In the genomic region with DNA sequence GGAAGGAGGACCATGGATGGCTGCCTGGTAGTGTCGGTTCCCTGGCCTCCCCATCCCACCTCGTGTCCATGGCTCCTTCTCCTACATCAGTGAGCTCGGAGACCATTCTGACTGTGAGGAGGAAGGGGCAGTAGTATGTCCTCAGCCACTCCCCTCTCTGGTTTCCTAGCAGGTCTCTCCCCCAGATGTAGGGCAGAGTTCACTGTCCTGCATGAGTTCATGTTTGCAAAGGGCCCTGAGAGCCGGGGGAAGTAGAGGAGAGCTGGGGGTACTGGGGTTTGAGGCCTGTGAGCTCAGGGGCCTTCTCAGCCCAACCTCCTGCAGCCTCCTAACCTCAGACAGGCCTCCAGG, we compare ENCODE assay signal across 29 cellular contexts. TPM values are rescaled to one million over a fixed set of nuclear protein-coding genes. Genes with fewer than 3 reads are reported as not detected.
DNase-seq lines count a peak whose midpoint lies in the region; ATAC-seq, FAIRE-seq and TF ChIP-seq lines count a peak whose summit lies in the region.
"Had no signal": no experiment of that assay in that cellular context is flagged by ENCODE, and none has a peak within 500 bp of the region (broad histone marks: within the 10 kb centered on the region; RNA-seq: fewer than 3 reads in every experiment).

No MANE protein-coding gene starts in this region.

- H3K9me3 ChIP-seq in cardiac muscle cell (ENCODE audit: low read depth) (no peaks in the 10 kb centered on the region), right cardiac atrium (ENCODE audit: control insufficient read depth, low read length) (no peaks in the 10 kb centered on the region), RWPE2 (ENCODE audit: severe bottlenecking) (no peaks in the 10 kb centered on the region), neutrophil (no peaks in the 10 kb centered on the region), WERI-Rb-1 (ENCODE audit: severe bottlenecking) (no peaks in the 10 kb centered on the region), small intestine (ENCODE audit: control insufficient read depth, low read depth) (no peaks in the 10 kb centered on the region)
- H3K9me3 ChIP-seq: MG63, prostate gland, tibial nerve had no signal

- FAIRE-seq in small intestine (lab: Jason Lieb, UNC) = no peak
- FAIRE-seq: GM12892, K562, keratinocyte had no signal

- H3K36me3 ChIP-seq in cardiac muscle cell (no peaks in the 10 kb centered on the region), RWPE2 (ENCODE audit: low read depth) (peaks cover 6% of the 10 kb centered on the region; the same call in 1 of the 2 replicates), neutrophil (peaks cover 43% of the 10 kb centered on the region), WERI-Rb-1 (peaks cover 3% of the 10 kb centered on the region; the same call in 1 of the 2 replicates), small intestine (ENCODE audit: control insufficient read depth in 2 of 2, insufficient read depth in 2 of 2, low read length in 2 of 2) (peaks cover 0 to 2% of the 10 kb centered on the region in 2 donors)
- H3K36me3 ChIP-seq: prostate gland had no signal

- intact Hi-C loops in right cardiac atrium (cut with DNase I) = no loop called here

- DNase-seq in cardiac muscle cell (ENCODE audit: low read depth in 1 of 2, low spot score in 1 of 2) (no peak), right cardiac atrium (no peak), RWPE2 (ENCODE audit: low spot score) (peak; percentile 17), left lobe of liver (ENCODE audit: low spot score) (no peak), WERI-Rb-1 (no peak), small intestine (no peak)
- DNase-seq: activated CD8-positive, alpha-beta T cell treated with anti-CD3 and anti-CD28 coated beads, Interleukin-2, amount 10 ng/mL, durations not matched to agents 7 days and 5 days; activated effector memory CD4-positive, alpha-beta T cell treated with Interleukin-2 at 50 U/mL for 16 hours; activated T-cell treated with anti-CD3 and anti-CD28 coated beads for 4 hours; CD4-positive, alpha-beta T cell; cerebellar nuclear complex; DMS 273 treated with DMSO at 0.1 percent for 48 hours; GOT3; mammary epithelial cell; MG63; NCI-H1436 treated with DMSO at 0.1 percent for 48 hours; NCI-H2107; NCI-H774; stimulated activated CD8-positive, alpha-beta memory T cell treated with anti-CD3 and anti-CD28 coated beads, Interleukin-4, amount 100 ng/mL, for 48 hours had no signal

- H3K27me3 Mint-ChIP-seq in stimulated activated memory B cell treated with anti-CD40 and anti-IgM and Interleukin-4, amounts not matched to agents 10 μg/mL and 1 μg/mL and 100 μg/mL, for 72 hours = no peaks in the 10 kb centered on the region
- H3K27me3 Mint-ChIP-seq: CD4-positive, alpha-beta T cell had no signal

- H3K27me3 ChIP-seq in cardiac muscle cell (no peaks in the 10 kb centered on the region), right cardiac atrium (ENCODE audit: control insufficient read depth, insufficient read depth) (no peaks in the 10 kb centered on the region), RWPE2 (ENCODE audit: insufficient read depth, poor library complexity, severe bottlenecking) (no peaks in the 10 kb centered on the region), neutrophil (no peaks in the 10 kb centered on the region), WERI-Rb-1 (ENCODE audit: insufficient read depth, low read depth, severe bottlenecking) (no peaks in the 10 kb centered on the region), small intestine (ENCODE audit: control insufficient read depth in 2 of 2, insufficient read depth in 2 of 2, low read length in 2 of 2) (no peaks in the 10 kb centered on the region)
- H3K27me3 ChIP-seq: dorsolateral prefrontal cortex, MG63, tibial nerve had no signal

- no peaks in the 10 kb centered on the region for H3K9me3 Mint-ChIP-seq in stimulated activated memory B cell treated with anti-CD40 and anti-IgM and Interleukin-4, amounts not matched to agents 10 μg/mL and 1 μg/mL and 100 μg/mL, for 72 hours
- H3K9me3 Mint-ChIP-seq: CD4-positive, alpha-beta T cell; T-helper 1 cell treated with Interleukin-12 subunit alpha and Interleukin-12 subunit beta and Interleukin-4 antibody, amounts not matched to agents 30 μg/mL and 1 μg/mL, for 36 hours had no signal

- H3K27ac ChIP-seq in cardiac muscle cell (peak overlapping the region; percentile 53), right cardiac atrium (ENCODE audit: low read length) (no peak overlapping the region), RWPE2 (ENCODE audit: poor library complexity, severe bottlenecking) (no peak overlapping the region), neutrophil (peak overlapping the region; percentile 68), WERI-Rb-1 (no peak overlapping the region), small intestine (ENCODE audit: low read depth in 1 of 2, low read length in 1 of 2) (peak overlapping the region in 1 of 2 donors; percentile 28)
- H3K27ac ChIP-seq: dorsolateral prefrontal cortex, prostate gland, SK-N-MC, tibial nerve had no signal

- whole genome bisulfite sequencing in right cardiac atrium = 73% methylated on average over 4 of the region's 4 CpGs
- 80 to 86% (median 84%) methylated on average over 4 of the region's 4 CpGs for WGBS in small intestine, 3 donors

- ATAC-seq in right cardiac atrium (no peak), RWPE2 (ENCODE audit: low read depth) (no peak), left lobe of liver (peak; percentile 31)
- no peak for ATAC-seq in stimulated activated memory B cell treated with anti-CD40 and anti-IgM and Interleukin-4, amounts not matched to agents 10 μg/mL and 1 μg/mL and 100 μg/mL, for 72 hours
- ATAC-seq: K562 had no signal

- TF ChIP-seq CTCF in cardiac muscle cell (IDR thresholded peaks at IDR 0.05; ENCODE audit: low read depth, low read length) (no peak), RWPE2 (IDR thresholded peaks at IDR 0.05; ENCODE audit: poor library complexity, severe bottlenecking) (no peak), neutrophil (IDR thresholded peaks at IDR 0.05) (no peak), WERI-Rb-1 (IDR thresholded peaks at IDR 0.05; ENCODE audit: low read depth, low read length) (no peak)

- H3K4me3 ChIP-seq in cardiac muscle cell = no peak overlapping the region
- H3K4me3 ChIP-seq in right cardiac atrium (ENCODE audit: low read length) = no peak overlapping the region
- H3K4me3 ChIP-seq in RWPE2 (ENCODE audit: severe bottlenecking) = no peak overlapping the region
- H3K4me3 ChIP-seq in neutrophil (ENCODE audit: low read depth in 1 of 2, low read length in 1 of 2) = no peak overlapping the region
- no peak overlapping the region for H3K4me3 ChIP-seq in WERI-Rb-1 (ENCODE audit: low read depth, low read length)
- H3K4me3 ChIP-seq in small intestine (ENCODE audit: low read depth in 1 of 2, low read length in 2 of 2) = no peak overlapping the region
- H3K4me3 ChIP-seq: dorsolateral prefrontal cortex, K562, MG63, prostate gland, SK-N-MC, tibial nerve had no signal

- H3K4me1 ChIP-seq in cardiac muscle cell (ENCODE audit: low read depth) (peaks cover 37% of the 10 kb centered on the region), right cardiac atrium (ENCODE audit: control insufficient read depth, insufficient read depth, low read length) (peaks cover 17% of the 10 kb centered on the region), RWPE2 (ENCODE audit: insufficient read depth, poor library complexity, severe bottlenecking) (peaks cover 32% of the 10 kb centered on the region), neutrophil (ENCODE audit: control insufficient read depth in 1 of 2, insufficient read depth in 1 of 2, low read depth in 1 of 2, low read length in 1 of 2) (peaks cover 16 to 21% of the 10 kb centered on the region in 2 experiments), small intestine (ENCODE audit: control insufficient read depth in 2 of 2, insufficient read depth in 1 of 2, low read depth in 1 of 2, low read length in 1 of 2) (no peaks in the 10 kb centered on the region)
- H3K4me1 ChIP-seq: prostate gland had no signal

- H3K36me3 Mint-ChIP-seq in stimulated activated memory B cell treated with anti-CD40 and anti-IgM and Interleukin-4, amounts not matched to agents 10 μg/mL and 1 μg/mL and 100 μg/mL, for 72 hours = peaks cover 82% of the 10 kb centered on the region

- peaks cover 9% of the 10 kb centered on the region for H3K4me1 Mint-ChIP-seq in stimulated activated memory B cell treated with anti-CD40 and anti-IgM and Interleukin-4, amounts not matched to agents 10 μg/mL and 1 μg/mL and 100 μg/mL, for 72 hours

- H3K27ac Mint-ChIP-seq in stimulated activated memory B cell treated with anti-CD40 and anti-IgM and Interleukin-4, amounts not matched to agents 10 μg/mL and 1 μg/mL and 100 μg/mL, for 72 hours = no peak overlapping the region
- H3K27ac Mint-ChIP-seq: T-helper 1 cell treated with Interleukin-12 subunit alpha and Interleukin-12 subunit beta and Interleukin-4 antibody, amounts not matched to agents 30 μg/mL and 1 μg/mL, for 36 hours had no signal

- H3K4me3 Mint-ChIP-seq in stimulated activated memory B cell treated with anti-CD40 and anti-IgM and Interleukin-4, amounts not matched to agents 10 μg/mL and 1 μg/mL and 100 μg/mL, for 72 hours = no peak overlapping the region
- H3K4me3 Mint-ChIP-seq: activated CD8-positive, alpha-beta T cell treated with anti-CD3 and anti-CD28 coated beads, Interleukin-2, amount 10 ng/mL, durations not matched to agents 7 days and 5 days; CD4-positive, alpha-beta T cell; T-helper 1 cell treated with Interleukin-12 subunit alpha and Interleukin-12 subunit beta and Interleukin-4 antibody, amounts not matched to agents 30 μg/mL and 1 μg/mL, for 36 hours had no signal

RNA-seq across cellular contexts. Expression of a gene that starts 18.4 kb away (rescaled TPM):
- total RNA-seq in cardiac muscle cell = 21.4 and 25.6 TPM in 2 replicates
- 19.1 and 28.6 TPM in 2 replicates for polyA plus RNA-seq in cardiac muscle cell
- total RNA-seq in right cardiac atrium = 10 to 100 TPM; 57.3 to 96.9 (median 65.4) TPM
- polyA plus RNA-seq in right cardiac atrium = 57.5 TPM
- 7.3 TPM for total RNA-seq in left lobe of liver
- 10 to 100 TPM in 1 of 3 donors, 1 to 10 TPM in 2; 1.6 to 11.6 (median 2.2) TPM for polyA plus RNA-seq in small intestine

RNA-seq across cellular contexts. Expression of a gene that starts 33.2 kb away (rescaled TPM):
- total RNA-seq in cardiac muscle cell (13.1 and 16.5 TPM in 2 replicates), right cardiac atrium (10 to 100 TPM in 3 of 4 donors, 1 to 10 TPM in 1; 9.9 to 14.9 (median 10.4) TPM), left lobe of liver (14.5 TPM)
- polyA plus RNA-seq in cardiac muscle cell (27.0 and 27.4 TPM in 2 replicates), right cardiac atrium (10.6 TPM), small intestine (10 to 100 TPM; 13.6 to 23.3 (median 19.2) TPM)

RNA-seq across cellular contexts. Expression of a gene that starts 54.2 kb away (rescaled TPM):
- total RNA-seq in cardiac muscle cell (4.2 and 6.7 TPM in 2 replicates), right cardiac atrium (1 to 10 TPM; 9.3 to 9.7 (median 9.5) TPM), left lobe of liver (11.4 TPM)
- polyA plus RNA-seq in cardiac muscle cell (2.4 and 4.9 TPM in 2 replicates), right cardiac atrium (5.8 TPM), small intestine (10 to 100 TPM in 1 of 3 donors, 1 to 10 TPM in 2; 6.2 to 12.1 (median 8.6) TPM)

Comparison
In these comparisons a context has a peak if more than half of its experiments do, and no peak if none do; other contexts are left out.
1. H3K27ac ChIP-seq: peak in cardiac muscle cell (single experiment) and neutrophil (single experiment); none in right cardiac atrium (single experiment), RWPE2 (single experiment) and WERI-Rb-1 (single experiment).